ENCODE assay signal across 9 cellular contexts in genomic region chr5:62419609-62420008, GRCh38.
"Had no signal": no experiment of that assay in that cellular context is flagged by ENCODE, and none has a peak within 500 bp of the region (broad histone marks: within the 10 kb centered on the region; RNA-seq: fewer than 3 reads in every experiment).

No MANE protein-coding gene starts in this region.

- H3K9me3 ChIP-seq: HAP-1 had no signal

- H3K27ac ChIP-seq: GM23248, HL-60 had no signal

- ATAC-seq: HCT116 had no signal

- H3K4me3 ChIP-seq: GM23248, HAP-1 had no signal

- H3K9ac ChIP-seq: GM23248 had no signal

- DNase-seq: GM23248, GOT3, H7, HFFc6, IMR-90, KBM-7 had no signal

- H2AFZ ChIP-seq: GM23248 had no signal

- H3K27ac Mint-ChIP-seq: HFFc6 had no signal

- H3K4me3 Mint-ChIP-seq: HFFc6 had no signal

- H3K9me3 Mint-ChIP-seq: HFFc6 had no signal
